ENCODE assay signal across 23 cellular contexts in the genomic region with DNA sequence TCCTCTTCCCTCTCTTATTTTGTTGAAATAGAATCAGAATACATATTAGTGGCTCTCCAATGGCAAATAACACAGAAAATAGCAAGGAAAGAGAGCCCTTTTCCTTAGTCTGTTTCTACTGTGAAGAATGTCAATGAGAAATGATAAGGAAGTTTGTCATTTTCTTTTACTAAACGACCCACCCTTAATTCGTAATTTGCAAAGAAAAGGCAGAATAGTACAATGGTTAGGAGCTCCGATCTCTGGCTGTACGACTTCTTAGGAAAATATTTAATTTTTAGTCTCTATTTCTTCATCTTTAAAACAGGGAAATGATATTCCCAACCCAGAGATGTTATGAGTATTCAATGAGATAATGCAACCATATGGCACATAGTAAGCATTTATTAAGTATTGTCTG. TPM values are rescaled to one million over a fixed set of nuclear protein-coding genes. Genes with fewer than 3 reads are reported as not detected.
DNase-seq lines count a peak whose midpoint lies in the region; ATAC-seq and TF ChIP-seq lines count a peak whose summit lies in the region.
"Had no signal": no experiment of that assay in that cellular context is flagged by ENCODE, and none has a peak within 500 bp of the region (broad histone marks: within the 10 kb centered on the region; RNA-seq: fewer than 3 reads in every experiment).

No MANE protein-coding gene starts in this region.

- H3K4me3 ChIP-seq in spleen: no peak overlapping the region

- H3K9me3 ChIP-seq in spleen: peaks cover 0 to 15% (median 0%) of the 10 kb centered on the region in 8 donors

- POLR2A ChIA-PET in WTC11 (lab: Charles Lee): no interaction called here

- no peak for TF ChIP-seq POLR2A in spleen (IDR thresholded peaks at IDR 0.05)

- H3K27ac Mint-ChIP-seq in WTC11 (no peak overlapping the region), nephron (no peak overlapping the region), type B pancreatic cell (no peak overlapping the region)

- peaks cover 26% of the 10 kb centered on the region for H3K4me1 Mint-ChIP-seq in WTC11
- H3K4me1 Mint-ChIP-seq in nephron: peaks cover 16% of the 10 kb centered on the region
- peaks cover 14% of the 10 kb centered on the region for H3K4me1 Mint-ChIP-seq in type B pancreatic cell (ENCODE audit: unreplicated experiment)

- H3K27me3 Mint-ChIP-seq in WTC11 (ENCODE audit: low read depth) (peaks cover 95% of the 10 kb centered on the region), nephron (ENCODE audit: low read depth) (peaks cover 94% of the 10 kb centered on the region), type B pancreatic cell (peaks cover 87% of the 10 kb centered on the region)

- peaks cover 4 to 36% (median 19%) of the 10 kb centered on the region in 6 donors for H3K4me1 ChIP-seq in spleen

- intact Hi-C loops in spleen (cut with DNase I; ENCODE audit: low total_unique reads): no loop called here

- H3K9me3 Mint-ChIP-seq in WTC11 (no peaks in the 10 kb centered on the region), nephron (no peaks in the 10 kb centered on the region), type B pancreatic cell (no peaks in the 10 kb centered on the region)

- no peak overlapping the region for H3K27ac ChIP-seq in spleen
- H3K27ac ChIP-seq in caudate nucleus (ENCODE audit: low read depth, low read length): no peak overlapping the region
- H3K27ac ChIP-seq: 22Rv1, C4-2B had no signal

- H3K27me3 ChIP-seq in spleen (replicated peaks in 1 of 7): peaks cover 6 to 100% (median 72%) of the 10 kb centered on the region in 7 donors

- ATAC-seq in WTC11: no peak
- ATAC-seq: HCT116, Right ventricle myocardium inferior had no signal

- CTCF ChIA-PET in WTC11 (lab: Charles Lee): interaction anchor here (1.8 to 2.1 kb wide), 4 partner anchors 11 to 80 kb away, joined by 9 to 39 read pairs (median 14); no protein-coding TSS in a partner anchor

- TF ChIP-seq CTCF in WTC11 (IDR thresholded peaks at IDR 0.05): no peak
- no peak for TF ChIP-seq CTCF in nephron (IDR thresholded peaks at IDR 0.05; ENCODE audit: unreplicated experiment in 3 of 3)
- no peak for TF ChIP-seq CTCF in type B pancreatic cell (conservative IDR thresholded peaks at IDR 0.05)
- no peak for TF ChIP-seq CTCF in spleen (IDR thresholded peaks at IDR 0.05 in 8 of 11, conservative IDR thresholded peaks at IDR 0.05 in 3 of 11)

- no peaks in the 10 kb centered on the region for H3K36me3 ChIP-seq in spleen

- H3K4me3 Mint-ChIP-seq in WTC11: peak overlapping the region; percentile 49
- peak overlapping the region; percentile 3 to 33 (median 29) for H3K4me3 Mint-ChIP-seq in nephron
- peak overlapping the region; percentile 26 for H3K4me3 Mint-ChIP-seq in type B pancreatic cell

- 14 to 20% (median 15%) methylated on average over 4 of the region's 4 CpGs for WGBS in spleen, 5 donors

- DNase-seq in NCI-H345 (lab: John Stamatoyannopoulos, UW) (peak; percentile 50), NCI-H345 treated with DMSO at 0.1 percent for 48 hours (lab: John Stamatoyannopoulos, UW; ENCODE audit: unreplicated experiment) (no peak), WTC11 (ENCODE audit: low spot score) (no peak), type B pancreatic cell (ENCODE audit: extremely low spot score, unreplicated experiment) (no peak), spleen (no peak), NCI-H510A (lab: John Stamatoyannopoulos, UW) (no peak), caudate nucleus (lab: John Stamatoyannopoulos, UW) (no peak)
- DNase-seq: EL, GF-D8, KG1, NCI-H1092, NCI-H1436, NCI-H1930, NCI-H226, NCI-H526, OCI-M1 had no signal

- H3K36me3 Mint-ChIP-seq in WTC11 (no peaks in the 10 kb centered on the region), nephron (ENCODE audit: low read depth) (no peaks in the 10 kb centered on the region), type B pancreatic cell (peaks cover 4% of the 10 kb centered on the region)

TF ChIP-seq in WTC11, 78 proteins besides CTCF, POLR2A, EP300 and RAD21:
- TF ChIP-seq, protein P1, sequence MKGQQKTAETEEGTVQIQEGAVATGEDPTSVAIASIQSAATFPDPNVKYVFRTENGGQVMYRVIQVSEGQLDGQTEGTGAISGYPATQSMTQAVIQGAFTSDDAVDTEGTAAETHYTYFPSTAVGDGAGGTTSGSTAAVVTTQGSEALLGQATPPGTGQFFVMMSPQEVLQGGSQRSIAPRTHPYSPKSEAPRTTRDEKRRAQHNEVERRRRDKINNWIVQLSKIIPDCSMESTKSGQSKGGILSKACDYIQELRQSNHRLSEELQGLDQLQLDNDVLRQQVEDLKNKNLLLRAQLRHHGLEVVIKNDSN (CRISPR knock-in tag; IDR thresholded peaks at IDR 0.05): no peak
- no peak for TF ChIP-seq GABPB1 (CRISPR knock-in tag; IDR thresholded peaks at IDR 0.05)
- TF ChIP-seq GTF2I (CRISPR knock-in tag; conservative IDR thresholded peaks at IDR 0.05): no peak
- TF ChIP-seq E2F1 (CRISPR knock-in tag; IDR thresholded peaks at IDR 0.05): no peak
- TF ChIP-seq RELA (CRISPR knock-in tag; IDR thresholded peaks at IDR 0.05; ENCODE audit: borderline replicate concordance): no peak
- no peak for TF ChIP-seq ZNF423 (CRISPR knock-in tag; IDR thresholded peaks at IDR 0.05)

RNA-seq across cellular contexts. Expression of gene PAX9, which starts 6.0 kb away (rescaled TPM):
- total RNA-seq in WTC11 (2021) (not detected in 3 replicates), type B pancreatic cell (ENCODE audit: low replicate concordance) (5.6 and 6.3 TPM in 2 replicates), spleen (under 1 TPM in 4 of 7 donors, not detected in 3; 0.07 to 0.43 (median 0.17) TPM)
- under 1 TPM; 0.02 to 0.06 (median 0.02) TPM for polyA plus RNA-seq in spleen
- total RNA-seq: H1, Right ventricle myocardium inferior had no signal
- polyA plus RNA-seq: AG04450 had no signal
